In the genomic region with DNA sequence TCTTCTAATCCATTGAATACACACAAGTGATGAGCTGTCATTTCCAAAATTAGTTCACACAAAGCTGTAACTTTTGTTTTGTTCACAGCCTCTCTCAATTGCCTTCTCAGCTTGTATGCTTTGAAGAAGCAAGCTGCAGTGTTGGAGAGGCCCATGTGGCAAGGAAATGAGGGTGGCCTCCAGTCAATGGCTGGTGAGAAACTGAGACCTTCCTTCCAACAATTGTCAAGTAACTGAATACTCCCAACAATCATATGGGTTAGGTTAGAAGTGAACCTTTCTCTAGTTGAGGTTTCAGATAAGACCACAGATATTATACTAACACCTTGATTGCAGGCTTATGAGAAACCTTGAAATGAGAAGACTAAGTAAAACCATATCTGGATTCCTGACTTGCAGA, we compare ENCODE assay signal across 24 cellular contexts.
"Had no signal": no experiment of that assay in that cellular context is flagged by ENCODE, and none has a peak within 500 bp of the region (broad histone marks: within the 10 kb centered on the region; RNA-seq: fewer than 3 reads in every experiment).

No MANE protein-coding gene starts in this region.

- DNase-seq: IMR-90; Kasumi-1; MM.1S; NCI-H1092 treated with DMSO at 0.1 percent for 48 hours; NCI-H1436; NCI-H187; NCI-H2029; NCI-H2081 treated with DMSO at 0.1 percent for 48 hours; NCI-H2171; NCI-H226; NCI-H446; NCI-H510A; NCI-H524 treated with DMSO at 0.1 percent for 48 hours; NCI-H69; NCI-H774; NK-92 treated with Interleukin-12 subunit alpha and Interleukin-12 subunit beta, amount 100 ng/mL, for 24 hours; OCI-M1; PC-9; Peyer's patch; SHP77 treated with DMSO at 0.1 percent for 48 hours; SJCRH30; T-helper 1 cell had no signal

- ATAC-seq: Right ventricle myocardium inferior, SK-N-SH treated with all-trans-retinoic acid at 6 μM for 48 hours had no signal

- H3K4me3 ChIP-seq: PC-9, Peyer's patch, SJCRH30 had no signal
